Comparison of ENCODE assay signal across 1 cellular context in genomic region chr18:35095983-35096676, GRCh38.
TF ChIP-seq lines count a peak whose summit lies in the region.

No MANE protein-coding gene starts in this region.

TF ChIP-seq in H1, 55 proteins besides CTCF, POLR2A, EP300 and RAD21 (continued from another document):
- TF ChIP-seq CHD7 (IDR thresholded peaks at IDR 0.05; ENCODE audit: insufficient replicate concordance, low read length) (no peak), SAP30 (IDR thresholded peaks at IDR 0.05; ENCODE audit: insufficient read depth, insufficient replicate concordance, low read length) (no peak), TAF1 (IDR thresholded peaks at IDR 0.05; ENCODE audit: low read depth, low read length) (no peak), KDM4A (IDR thresholded peaks at IDR 0.05; ENCODE audit: low read depth, low read length, severe bottlenecking) (no peak), SUZ12 (IDR thresholded peaks at IDR 0.05; ENCODE audit: low read length) (no peak), POLR2AphosphoS5 (IDR thresholded peaks at IDR 0.05; ENCODE audit: low read depth, low read length) (no peak), TAF7 (optimal IDR thresholded peaks at IDR 0.05; ENCODE audit: borderline replicate concordance, low read depth, low read length) (no peak)
